Comparison of ENCODE assay signal across 1 cellular context in genomic region chr10:21516270-21517131, GRCh38.
TF ChIP-seq lines count a peak whose summit lies in the region.

No MANE protein-coding gene starts in this region.

TF ChIP-seq in HepG2, 621 proteins besides CTCF, POLR2A, EP300 and RAD21 (continued from another document and continues in another):
- no peak for TF ChIP-seq SKI (IDR thresholded peaks at IDR 0.05; ENCODE audit: partially characterized antibody)
- TF ChIP-seq MIER2 (CRISPR knock-in tag; IDR thresholded peaks at IDR 0.05), result no peak
- no peak for TF ChIP-seq EED (CRISPR knock-in tag; IDR thresholded peaks at IDR 0.05)
- TF ChIP-seq LRRFIP1 (CRISPR knock-in tag; conservative IDR thresholded peaks at IDR 0.05), result no peak
- no peak for TF ChIP-seq THAP8 (CRISPR knock-in tag; IDR thresholded peaks at IDR 0.05; ENCODE audit: borderline replicate concordance)
- TF ChIP-seq ZNF136 (CRISPR knock-in tag; IDR thresholded peaks at IDR 0.05; ENCODE audit: low read depth), result 0 out of 2 replicates have a peak, but pooled peaks have one; percentile 74
- no peak for TF ChIP-seq ZNF749 (CRISPR knock-in tag; IDR thresholded peaks at IDR 0.05; ENCODE audit: borderline replicate concordance)
- TF ChIP-seq MAFG (CRISPR knock-in tag; IDR thresholded peaks at IDR 0.05), result no peak
- TF ChIP-seq SRF (IDR thresholded peaks at IDR 0.05; ENCODE audit: low read depth, low read length), result no peak
- TF ChIP-seq E2F1 (CRISPR knock-in tag; IDR thresholded peaks at IDR 0.05), result no peak
- TF ChIP-seq POLR2AphosphoS2 (IDR thresholded peaks at IDR 0.05; ENCODE audit: low read depth, low read length), result no peak
- TF ChIP-seq MTA3 (CRISPR knock-in tag; IDR thresholded peaks at IDR 0.05), result no peak
- no peak for TF ChIP-seq ZNF619 (CRISPR knock-in tag; IDR thresholded peaks at IDR 0.05)
- peak; percentile 46 for TF ChIP-seq ZNF883 (CRISPR knock-in tag; IDR thresholded peaks at IDR 0.05; ENCODE audit: not compliant biosample characterization)
- 0 out of 2 replicates have a peak, but pooled peaks have one; percentile 10 for TF ChIP-seq ZNF275 (CRISPR knock-in tag; IDR thresholded peaks at IDR 0.05; ENCODE audit: borderline replicate concordance)
- no peak for TF ChIP-seq PBX2 (CRISPR knock-in tag; IDR thresholded peaks at IDR 0.05)
- TF ChIP-seq ZNF766 (CRISPR knock-in tag; IDR thresholded peaks at IDR 0.05; ENCODE audit: borderline replicate concordance), result no peak
- TF ChIP-seq PHF5A (CRISPR knock-in tag; IDR thresholded peaks at IDR 0.05; ENCODE audit: low read depth, unreplicated experiment), result no peak
- no peak for TF ChIP-seq GATAD2A (CRISPR knock-in tag; IDR thresholded peaks at IDR 0.05)
- no peak for TF ChIP-seq ZBTB10 (CRISPR knock-in tag; IDR thresholded peaks at IDR 0.05; ENCODE audit: borderline replicate concordance)
- TF ChIP-seq KIAA2018 (CRISPR knock-in tag; IDR thresholded peaks at IDR 0.05; ENCODE audit: borderline replicate concordance), result no peak
- TF ChIP-seq HMGXB3 (CRISPR knock-in tag; IDR thresholded peaks at IDR 0.05; ENCODE audit: borderline replicate concordance), result no peak
- no peak for TF ChIP-seq NCOA1 (CRISPR knock-in tag; IDR thresholded peaks at IDR 0.05)
- 0 out of 2 replicates have a peak, but pooled peaks have one; percentile 18 for TF ChIP-seq ZNF564 (CRISPR knock-in tag; IDR thresholded peaks at IDR 0.05)
- TF ChIP-seq ZNF263 (CRISPR knock-in tag; IDR thresholded peaks at IDR 0.05), result peak; percentile 97
- TF ChIP-seq ARID2 (CRISPR knock-in tag; IDR thresholded peaks at IDR 0.05; ENCODE audit: borderline replicate concordance), result no peak
- TF ChIP-seq ETS1 (CRISPR knock-in tag; IDR thresholded peaks at IDR 0.05), result no peak
- TF ChIP-seq ZNF414 (CRISPR knock-in tag; IDR thresholded peaks at IDR 0.05), result peak; percentile 92; the same call in 1 of the 2 replicates
- peak; percentile 44; the same call in 1 of the 2 replicates for TF ChIP-seq HES4 (CRISPR knock-in tag; IDR thresholded peaks at IDR 0.05; ENCODE audit: borderline replicate concordance)
- TF ChIP-seq ZNF761 (CRISPR knock-in tag; conservative IDR thresholded peaks at IDR 0.05), result 0 out of 2 replicates have a peak, but pooled peaks have one; percentile 20
